21 cellular contexts compared by ENCODE assay signal in genomic region chr5:5487961-5488360, GRCh38.
DNase-seq lines count a peak whose midpoint lies in the region; ATAC-seq and TF ChIP-seq lines count a peak whose summit lies in the region.
"Had no signal": no experiment of that assay in that cellular context is flagged by ENCODE, and none has a peak within 500 bp of the region (broad histone marks: within the 10 kb centered on the region; RNA-seq: fewer than 3 reads in every experiment).

No MANE protein-coding gene starts in this region.

- H2BK120ac ChIP-seq in mesenchymal stem cell (ENCODE audit: low read depth, low read length), result no peak overlapping the region

- DNase-seq in right cardiac atrium, result no peak
- DNase-seq in left ventricle myocardium inferior, result no peak
- DNase-seq in T-helper 17 cell, result no peak
- no peak for DNase-seq in mesenchymal stem cell
- DNase-seq in stimulated activated naive B cell treated with anti-CD40 and anti-IgM and Interleukin-4, amounts not matched to agents 10 μg/mL and 1 μg/mL and 100 μg/mL, for 72 hours, result no peak
- DNase-seq in head of caudate nucleus, result no peak
- no peak for DNase-seq in osteoblast (ENCODE audit: insufficient read length, low spot score, missing footprints)
- DNase-seq: Calu3; CD4-positive, alpha-beta memory T cell; GOT3; HCEC 1CT; Kasumi-1; MG63; NCI-H1417; NCI-H1694 treated with DMSO at 0.1 percent for 48 hours; NCI-H2081 treated with DMSO at 0.1 percent for 48 hours; NCI-H2171 treated with DMSO at 0.1 percent for 48 hours; NCI-H524 treated with DMSO at 0.1 percent for 48 hours; NCI-H82; Peyer's patch had no signal

- no peak overlapping the region for H4K91ac ChIP-seq in mesenchymal stem cell (ENCODE audit: low read length)

- no peak overlapping the region for H3K18ac ChIP-seq in mesenchymal stem cell (ENCODE audit: low read depth in 1 of 2, low read length in 2 of 2)

- intact Hi-C loops in right cardiac atrium (cut with DNase I) (no loop called here), left ventricle myocardium inferior (cut with micrococcal nuclease) (no loop called here), head of caudate nucleus (cut with DNase I) (no loop called here)

- TF ChIP-seq CTCF in left ventricle myocardium inferior (IDR thresholded peaks at IDR 0.05; ENCODE audit: borderline replicate concordance), result no peak
- TF ChIP-seq CTCF in osteoblast (IDR thresholded peaks at IDR 0.05; ENCODE audit: extremely low read depth, low read depth, low read length), result no peak

- no peaks in the 10 kb centered on the region for H3K79me2 ChIP-seq in osteoblast (ENCODE audit: insufficient read depth, low read length)

- ATAC-seq in right cardiac atrium (no peak), T-helper 17 cell (no peak)
- ATAC-seq in stimulated activated naive B cell treated with anti-CD40 and anti-IgM and Interleukin-4, amounts not matched to agents 10 μg/mL and 1 μg/mL and 100 μg/mL, for 72 hours (replicated peaks), result no peak

- H2BK15ac ChIP-seq in mesenchymal stem cell (ENCODE audit: low read depth, poor library complexity, severe bottlenecking), result no peak overlapping the region

- H3K79me1 ChIP-seq in mesenchymal stem cell (replicated peaks; ENCODE audit: low read length, poor library complexity, severe bottlenecking), result peaks cover 17% of the 10 kb centered on the region

- no peaks in the 10 kb centered on the region for H3K9me3 Mint-ChIP-seq in stimulated activated naive B cell treated with anti-CD40 and anti-IgM and Interleukin-4, amounts not matched to agents 10 μg/mL and 1 μg/mL and 100 μg/mL, for 72 hours
- H3K9me3 Mint-ChIP-seq: CD4-positive, alpha-beta memory T cell had no signal

- no peak overlapping the region for H2AFZ ChIP-seq in mesenchymal stem cell (ENCODE audit: low read depth, low read length)
- no peak overlapping the region for H2AFZ ChIP-seq in osteoblast (ENCODE audit: low read length)

- H3K4me3 ChIP-seq in right cardiac atrium (ENCODE audit: low read length) (no peak overlapping the region), left ventricle myocardium inferior (no peak overlapping the region), mesenchymal stem cell (ENCODE audit: insufficient read depth in 1 of 2, low read depth in 1 of 2, low read length in 2 of 2) (no peak overlapping the region), osteoblast (ENCODE audit: insufficient read depth, low read length) (no peak overlapping the region)
- H3K4me3 ChIP-seq: BLaER1, MG63, Peyer's patch had no signal

- H3K27me3 Mint-ChIP-seq in T-helper 17 cell, result no peaks in the 10 kb centered on the region
- H3K27me3 Mint-ChIP-seq in stimulated activated naive B cell treated with anti-CD40 and anti-IgM and Interleukin-4, amounts not matched to agents 10 μg/mL and 1 μg/mL and 100 μg/mL, for 72 hours, result peaks cover 5 to 6% of the 10 kb centered on the region in 2 donors
- H3K27me3 Mint-ChIP-seq: CD4-positive, alpha-beta memory T cell had no signal

- H3K4me3 Mint-ChIP-seq in T-helper 17 cell, result no peak overlapping the region
- H3K4me3 Mint-ChIP-seq in stimulated activated naive B cell treated with anti-CD40 and anti-IgM and Interleukin-4, amounts not matched to agents 10 μg/mL and 1 μg/mL and 100 μg/mL, for 72 hours, result no peak overlapping the region
- H3K4me3 Mint-ChIP-seq: CD4-positive, alpha-beta memory T cell had no signal

- peaks cover 14% of the 10 kb centered on the region for H3K4me1 Mint-ChIP-seq in T-helper 17 cell
- H3K4me1 Mint-ChIP-seq in stimulated activated naive B cell treated with anti-CD40 and anti-IgM and Interleukin-4, amounts not matched to agents 10 μg/mL and 1 μg/mL and 100 μg/mL, for 72 hours, result peaks cover 6 to 7% of the 10 kb centered on the region in 2 donors

- H3K36me3 ChIP-seq in left ventricle myocardium inferior (peaks cover 51% of the 10 kb centered on the region), mesenchymal stem cell (ENCODE audit: control insufficient read depth in 1 of 2, insufficient read depth in 2 of 2, low read depth in 1 of 2, low read length in 2 of 2) (peaks cover 8 to 45% of the 10 kb centered on the region in 2 experiments), osteoblast (ENCODE audit: insufficient read depth, low read length) (peaks cover 6% of the 10 kb centered on the region)

- peaks cover 3% of the 10 kb centered on the region for H3K36me3 Mint-ChIP-seq in T-helper 17 cell (ENCODE audit: low read depth)
- peaks cover 7 to 30% of the 10 kb centered on the region in 2 donors for H3K36me3 Mint-ChIP-seq in stimulated activated naive B cell treated with anti-CD40 and anti-IgM and Interleukin-4, amounts not matched to agents 10 μg/mL and 1 μg/mL and 100 μg/mL, for 72 hours

- H3K27ac Mint-ChIP-seq in T-helper 17 cell, result peak overlapping the region; percentile 34
- H3K27ac Mint-ChIP-seq in stimulated activated naive B cell treated with anti-CD40 and anti-IgM and Interleukin-4, amounts not matched to agents 10 μg/mL and 1 μg/mL and 100 μg/mL, for 72 hours, result peak overlapping the region; percentile 26

- no peak overlapping the region for H3K14ac ChIP-seq in mesenchymal stem cell (ENCODE audit: low read length in 2 of 2)

- peaks cover 3% of the 10 kb centered on the region for H3K9me3 ChIP-seq in right cardiac atrium (ENCODE audit: control insufficient read depth, low read length)
- no peaks in the 10 kb centered on the region for H3K9me3 ChIP-seq in left ventricle myocardium inferior (replicated peaks)
- H3K9me3 ChIP-seq in T-helper 17 cell (ENCODE audit: control insufficient read depth, low read length, poor library complexity, severe bottlenecking), result no peaks in the 10 kb centered on the region
- no peaks in the 10 kb centered on the region for H3K9me3 ChIP-seq in mesenchymal stem cell (ENCODE audit: control insufficient read depth, low read length)
- H3K9me3 ChIP-seq in osteoblast (ENCODE audit: low read depth, low read length), result no peaks in the 10 kb centered on the region
- H3K9me3 ChIP-seq: BLaER1, MG63, Peyer's patch had no signal

- no peaks in the 10 kb centered on the region for H4K20me1 ChIP-seq in osteoblast (ENCODE audit: insufficient read depth, low read length)
- H4K20me1 ChIP-seq: BLaER1 had no signal

- no peak overlapping the region for H2AK5ac ChIP-seq in mesenchymal stem cell (ENCODE audit: low read length, severe bottlenecking)

- no peak overlapping the region for H3K4ac ChIP-seq in mesenchymal stem cell (ENCODE audit: low read depth in 1 of 2, low read length in 2 of 2)

- no peak overlapping the region for H2BK5ac ChIP-seq in mesenchymal stem cell (ENCODE audit: low read depth, low read length, poor library complexity, severe bottlenecking)

- H3K4me1 ChIP-seq in right cardiac atrium (ENCODE audit: control insufficient read depth, insufficient read depth, low read length) (no peaks in the 10 kb centered on the region), left ventricle myocardium inferior (peaks cover 14% of the 10 kb centered on the region), mesenchymal stem cell (ENCODE audit: control insufficient read depth, insufficient read depth, low read depth, low read length) (peaks cover 6% of the 10 kb centered on the region), osteoblast (ENCODE audit: insufficient read depth, low read length) (no peaks in the 10 kb centered on the region)
- H3K4me1 ChIP-seq: BLaER1, Peyer's patch had no signal

- H3K23ac ChIP-seq in mesenchymal stem cell (ENCODE audit: low read length in 2 of 2), result no peak overlapping the region

- WGBS in right cardiac atrium, result 87% methylated on average over 1 of the region's 1 CpG
- WGBS in mesenchymal stem cell, result 87% methylated on average over 1 of the region's 1 CpG

- no peak overlapping the region for H2BK12ac ChIP-seq in mesenchymal stem cell (ENCODE audit: low read length in 2 of 2)

- H3K27ac ChIP-seq in right cardiac atrium (ENCODE audit: low read length) (peak overlapping the region; percentile 13), left ventricle myocardium inferior (replicated peaks) (no peak overlapping the region), mesenchymal stem cell (ENCODE audit: low read length, poor library complexity, severe bottlenecking) (no peak overlapping the region), osteoblast (ENCODE audit: low read depth, low read length) (no peak overlapping the region)
- H3K27ac ChIP-seq: BLaER1, Peyer's patch had no signal

- H3K27me3 ChIP-seq in right cardiac atrium (ENCODE audit: control insufficient read depth, insufficient read depth) (no peaks in the 10 kb centered on the region), left ventricle myocardium inferior (ENCODE audit: low read depth) (no peaks in the 10 kb centered on the region), mesenchymal stem cell (ENCODE audit: control insufficient read depth in 1 of 2, insufficient read depth in 1 of 2, low read length in 2 of 2) (no peaks in the 10 kb centered on the region), osteoblast (ENCODE audit: insufficient read depth, low read length) (no peaks in the 10 kb centered on the region)
- H3K27me3 ChIP-seq: BLaER1, MG63, Peyer's patch had no signal

- no peak overlapping the region for H3K4me2 ChIP-seq in mesenchymal stem cell (ENCODE audit: low read length, poor library complexity, severe bottlenecking)
- H3K4me2 ChIP-seq in osteoblast (ENCODE audit: insufficient read depth, low read length), result no peak overlapping the region
- H3K4me2 ChIP-seq: BLaER1 had no signal

- peak overlapping the region; percentile 10 for H3K9ac ChIP-seq in mesenchymal stem cell (ENCODE audit: low read length)
- H3K9ac ChIP-seq: BLaER1 had no signal

- no peak overlapping the region for H4K8ac ChIP-seq in mesenchymal stem cell (ENCODE audit: low read length)
